In the genomic region with DNA sequence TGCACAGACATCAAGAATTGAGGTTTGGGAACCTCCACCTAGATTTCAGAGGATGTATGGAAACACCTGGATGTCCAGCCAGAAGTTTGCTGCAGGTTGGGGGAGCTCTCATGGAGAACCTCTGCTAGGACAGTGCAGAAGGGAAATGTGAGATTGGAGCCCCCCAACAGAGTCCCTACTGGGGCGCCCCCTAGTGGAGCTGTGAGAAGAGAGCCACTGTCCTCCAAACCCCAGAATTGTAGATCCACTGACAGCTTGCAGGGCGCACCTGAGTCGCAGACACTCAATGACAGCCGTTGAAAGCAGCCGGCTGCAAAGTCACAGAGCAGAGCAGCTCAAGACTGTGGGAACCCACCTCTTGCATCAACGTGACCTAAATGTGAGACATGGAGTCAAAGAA, we compare ENCODE assay signal across 26 cellular contexts. TPM values are rescaled to one million over a fixed set of nuclear protein-coding genes. Genes with fewer than 3 reads are reported as not detected.
DNase-seq lines count a peak whose midpoint lies in the region; ATAC-seq and TF ChIP-seq lines count a peak whose summit lies in the region.
"Had no signal": no experiment of that assay in that cellular context is flagged by ENCODE, and none has a peak within 500 bp of the region (broad histone marks: within the 10 kb centered on the region; RNA-seq: fewer than 3 reads in every experiment).

No MANE protein-coding gene starts in this region.

- H3K27ac ChIP-seq in SK-N-SH (ENCODE audit: low read depth in 2 of 2, low read length in 1 of 2) (no peak overlapping the region), OCI-LY7 (ENCODE audit: low read depth, low read length, poor library complexity, severe bottlenecking) (no peak overlapping the region)
- H3K27ac ChIP-seq: BLaER1 treated with 17β-estradiol and CSF1 and Interleukin-3, amounts not matched to agents 10 nM and 100 nM; dorsolateral prefrontal cortex; epithelial cell of prostate; hepatocyte; HL-60; spleen had no signal

- no peaks in the 10 kb centered on the region for H3K4me1 ChIP-seq in SK-N-SH (ENCODE audit: control insufficient read depth in 1 of 2, insufficient read depth in 2 of 2, low read depth in 1 of 2, low read length in 1 of 2)
- H3K4me1 ChIP-seq in OCI-LY7 (ENCODE audit: insufficient read depth, low read length, poor library complexity, severe bottlenecking), result no peaks in the 10 kb centered on the region
- H3K4me1 ChIP-seq: BLaER1 treated with 17β-estradiol and CSF1 and Interleukin-3, amounts not matched to agents 10 nM and 100 nM; spleen had no signal

- ATAC-seq in SK-N-SH treated with all-trans-retinoic acid at 6 μM for 48 hours, result no peak
- ATAC-seq: left ventricle myocardium superior, mucosa of descending colon had no signal

- no peaks in the 10 kb centered on the region for H3K27me3 Mint-ChIP-seq in mesothelial cell of epicardium (ENCODE audit: low read depth)
- H3K27me3 Mint-ChIP-seq: IgD-negative memory B cell had no signal

- no peaks in the 10 kb centered on the region for H3F3A ChIP-seq in SK-N-SH (replicated peaks; ENCODE audit: insufficient read depth)

- BruUV-seq in OCI-LY7 (replicated peaks; lab: Mats Ljungman, UMichigan), result no TSS peak

- H3K9me2 ChIP-seq in SK-N-SH, result no peaks in the 10 kb centered on the region
- no peaks in the 10 kb centered on the region for H3K9me2 ChIP-seq in OCI-LY7 (ENCODE audit: insufficient read depth, low read length)

- H3K36me3 Mint-ChIP-seq in mesothelial cell of epicardium, result no peaks in the 10 kb centered on the region
- H3K36me3 Mint-ChIP-seq: IgD-negative memory B cell had no signal

- H3K4me1 Mint-ChIP-seq in mesothelial cell of epicardium, result no peaks in the 10 kb centered on the region
- H3K4me1 Mint-ChIP-seq: IgD-negative memory B cell had no signal

- CTCF ChIA-PET in SK-N-SH (lab: Yijun Ruan, JAX) (interaction anchor here (0.6 kb wide), 1 partner anchor 25 kb away, joined by 3 read pairs; no protein-coding TSS in a partner anchor), OCI-LY7 (lab: Charles Lee; ENCODE audit: unreplicated experiment) (no interaction called here)

- no peak for TF ChIP-seq EP300 in SK-N-SH (IDR thresholded peaks at IDR 0.05; ENCODE audit: borderline replicate concordance in 1 of 2, low read depth in 1 of 2, low read length in 1 of 2)

- H3K9me3 ChIP-seq in SK-N-SH, result no peaks in the 10 kb centered on the region
- H3K9me3 ChIP-seq in OCI-LY7 (ENCODE audit: low read length), result no peaks in the 10 kb centered on the region

- H3K79me2 ChIP-seq in SK-N-SH (ENCODE audit: insufficient read depth) (no peaks in the 10 kb centered on the region), OCI-LY7 (ENCODE audit: insufficient read depth, low read depth, low read length) (no peaks in the 10 kb centered on the region)
- H3K79me2 ChIP-seq: hepatocyte had no signal

- H3K9ac ChIP-seq in SK-N-SH, result no peak overlapping the region
- H3K9ac ChIP-seq: BLaER1 treated with 17β-estradiol and CSF1 and Interleukin-3, amounts not matched to agents 10 nM and 100 nM had no signal

- H3K36me3 ChIP-seq in SK-N-SH (replicated peaks in 1 of 2; ENCODE audit: control insufficient read depth in 1 of 2, insufficient read depth in 2 of 2, low read length in 1 of 2) (no peaks in the 10 kb centered on the region), OCI-LY7 (ENCODE audit: insufficient read depth, low read length) (no peaks in the 10 kb centered on the region)
- H3K36me3 ChIP-seq: BLaER1 treated with 17β-estradiol and CSF1 and Interleukin-3, amounts not matched to agents 10 nM and 100 nM; spleen had no signal

- H4K20me1 ChIP-seq in SK-N-SH (ENCODE audit: insufficient read depth), result no peaks in the 10 kb centered on the region
- H4K20me1 ChIP-seq in OCI-LY7 (ENCODE audit: insufficient read depth, low read length), result no peaks in the 10 kb centered on the region
- H4K20me1 ChIP-seq: BLaER1 treated with 17β-estradiol and CSF1 and Interleukin-3, amounts not matched to agents 10 nM and 100 nM had no signal

- H3K27ac Mint-ChIP-seq in mesothelial cell of epicardium, result no peak overlapping the region
- H3K27ac Mint-ChIP-seq: T-helper 1 cell treated with Interleukin-12 subunit alpha and Interleukin-12 subunit beta and Interleukin-4 antibody, amounts not matched to agents 30 μg/mL and 1 μg/mL, for 36 hours had no signal

- POLR2A ChIA-PET in SK-N-SH (lab: Yijun Ruan, JAX), result no interaction called here
- POLR2A ChIA-PET in OCI-LY7 (lab: Charles Lee), result no interaction called here

- intact Hi-C loops in OCI-LY7 (cut with micrococcal nuclease; ENCODE audit: unreplicated experiment), result no loop called here

- no peak for TF ChIP-seq RAD21 in SK-N-SH (IDR thresholded peaks at IDR 0.05; ENCODE audit: low read length)

- 34% methylated on average over 5 of the region's 6 CpGs for WGBS in SK-N-SH (ENCODE audit: low lambda C conversion rate)

- DNase-seq in SK-N-SH (no peak), GM13977 (ENCODE audit: low spot score) (no peak), OCI-LY7 (ENCODE audit: low spot score) (no peak), mesothelial cell of epicardium (ENCODE audit: low spot score in 2 of 2, unreplicated experiment in 2 of 2) (no peak), DMS79 (lab: John Stamatoyannopoulos, UW) (no peak), LoVo (ENCODE audit: low spot score) (no peak), MV-4-11 (lab: John Stamatoyannopoulos, UW) (no peak)
- DNase-seq: activated naive CD4-positive, alpha-beta T cell; activated T-cell treated with anti-CD3 and anti-CD28 coated beads for 4 hours; amygdala; dorsolateral prefrontal cortex; foreskin fibroblast; left ventricle myocardium superior; mucosa of descending colon; NCI-H1092; NCI-H2081; NCI-H510A; spleen had no signal

- H2AFZ ChIP-seq in SK-N-SH (ENCODE audit: low read depth) (no peak overlapping the region), OCI-LY7 (ENCODE audit: low read length) (no peak overlapping the region)
- H2AFZ ChIP-seq: hepatocyte had no signal

- no peaks in the 10 kb centered on the region for H3K27me3 ChIP-seq in SK-N-SH (ENCODE audit: insufficient read depth)
- H3K27me3 ChIP-seq: BLaER1 treated with 17β-estradiol and CSF1 and Interleukin-3, amounts not matched to agents 10 nM and 100 nM; dorsolateral prefrontal cortex; hepatocyte; spleen had no signal

- peaks cover 30% of the 10 kb centered on the region for H3K9me3 Mint-ChIP-seq in mesothelial cell of epicardium

- H3K4me2 ChIP-seq in SK-N-SH (no peak overlapping the region), OCI-LY7 (ENCODE audit: low read length) (no peak overlapping the region)
- H3K4me2 ChIP-seq: BLaER1 treated with 17β-estradiol and CSF1 and Interleukin-3, amounts not matched to agents 10 nM and 100 nM; hepatocyte had no signal

- TF ChIP-seq CTCF in SK-N-SH (IDR thresholded peaks at IDR 0.05) (peak; percentile 43; the same call in 1 of the 2 replicates), GM13977 (IDR thresholded peaks at IDR 0.05; ENCODE audit: extremely low read depth, insufficient read depth, missing control alignments) (peak; percentile 28), OCI-LY7 (conservative IDR thresholded peaks at IDR 0.05; ENCODE audit: low read length) (peak; percentile 62), mesothelial cell of epicardium (IDR thresholded peaks at IDR 0.05; ENCODE audit: unreplicated experiment) (peak; percentile 35)

- H3K4me3 Mint-ChIP-seq in mesothelial cell of epicardium, result no peak overlapping the region
- H3K4me3 Mint-ChIP-seq: IgD-negative memory B cell; T-helper 1 cell treated with Interleukin-12 subunit alpha and Interleukin-12 subunit beta and Interleukin-4 antibody, amounts not matched to agents 30 μg/mL and 1 μg/mL, for 36 hours had no signal

- H3K4me3 ChIP-seq in SK-N-SH (ENCODE audit: low read depth in 2 of 2, low read length in 1 of 2) (no peak overlapping the region), OCI-LY7 (ENCODE audit: low read depth, low read length, poor library complexity, severe bottlenecking) (no peak overlapping the region)
- H3K4me3 ChIP-seq: BLaER1 treated with 17β-estradiol and CSF1 and Interleukin-3, amounts not matched to agents 10 nM and 100 nM; dorsolateral prefrontal cortex; hepatocyte; mucosa of descending colon; spleen had no signal

- in situ Hi-C loops in GM13977 (cut with MboI; ENCODE audit: low pct_unique_long_range_greater_than_20kb, low sequenced_read_pairs, unreplicated experiment), result no loop called here

TF ChIP-seq in SK-N-SH, 30 proteins besides CTCF, POLR2A, EP300 and RAD21:
- TF ChIP-seq NRF1 (IDR thresholded peaks at IDR 0.05; ENCODE audit: low read depth, low read length) (no peak), GATA2 (CRISPR knock-in tag; IDR thresholded peaks at IDR 0.05) (no peak)

TF ChIP-seq in SK-N-SH treated with all-trans-retinoic acid at 6 μM for 48 hours, 23 proteins besides CTCF, POLR2A, EP300 and RAD21:
- TF ChIP-seq, protein P1, sequence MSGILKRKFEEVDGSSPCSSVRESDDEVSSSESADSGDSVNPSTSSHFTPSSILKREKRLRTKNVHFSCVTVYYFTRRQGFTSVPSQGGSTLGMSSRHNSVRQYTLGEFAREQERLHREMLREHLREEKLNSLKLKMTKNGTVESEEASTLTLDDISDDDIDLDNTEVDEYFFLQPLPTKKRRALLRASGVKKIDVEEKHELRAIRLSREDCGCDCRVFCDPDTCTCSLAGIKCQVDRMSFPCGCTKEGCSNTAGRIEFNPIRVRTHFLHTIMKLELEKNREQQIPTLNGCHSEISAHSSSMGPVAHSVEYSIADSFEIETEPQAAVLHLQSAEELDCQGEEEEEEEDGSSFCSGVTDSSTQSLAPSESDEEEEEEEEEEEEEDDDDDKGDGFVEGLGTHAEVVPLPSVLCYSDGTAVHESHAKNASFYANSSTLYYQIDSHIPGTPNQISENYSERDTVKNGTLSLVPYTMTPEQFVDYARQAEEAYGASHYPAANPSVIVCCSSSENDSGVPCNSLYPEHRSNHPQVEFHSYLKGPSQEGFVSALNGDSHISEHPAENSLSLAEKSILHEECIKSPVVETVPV (CRISPR knock-in tag; IDR thresholded peaks at IDR 0.05), result no peak
- TF ChIP-seq OSR1 (CRISPR knock-in tag; IDR thresholded peaks at IDR 0.05), result no peak

RNA-seq across cellular contexts. Expression of a gene that starts 34.6 kb away (rescaled TPM):
- not detected in 2 replicates for polyA plus RNA-seq in SK-N-SH (2012; rRNA removed)
- 0.04 TPM in 1 of 2 replicates, not detected in the other for polyA plus RNA-seq in SK-N-SH (2012; cell fraction: cytosol; rRNA removed)
- not detected in 2 replicates for polyA plus RNA-seq in SK-N-SH (2012; cell fraction: nucleus; rRNA removed)
- total RNA-seq in OCI-LY7 (2014; rRNA removed; shearing (Covaris generic)), result not detected in 2 replicates
- total RNA-seq in OCI-LY7 (2022) (not detected in 2 replicates), mesothelial cell of epicardium (39.1 to 43.3 TPM (median 39.5 TPM) in 3 replicates)
- total RNA-seq: pulmonary artery endothelial cell had no signal
- polyA plus RNA-seq: IgD-negative memory B cell, spleen had no signal

Comparison
In these comparisons a context has a peak if more than half of its experiments do, and no peak if none do; other contexts are left out.
1. RNA of a gene that starts 34.6 kb away (total RNA-seq): 39.1 to 43.3 TPM in mesothelial cell of epicardium; not detected in OCI-LY7; every median in the first group is over 10 times any median in the second.
2. Peak in every context shown above with its lines, with median percentiles within 50 percentile points of each other: CTCF ChIP-seq.